26 cellular contexts compared by ENCODE assay signal in genomic region chr17:40511667-40512221, GRCh38. TPM values are rescaled to one million over a fixed set of nuclear protein-coding genes. Genes with fewer than 3 reads are reported as not detected.
A peak's percentile ranks its signal among the peaks of the same experiment; 100 is the strongest.
DNase-seq lines count a peak whose midpoint lies in the region; ATAC-seq and TF ChIP-seq lines count a peak whose summit lies in the region.
"Had no signal": no experiment of that assay in that cellular context is flagged by ENCODE, and none has a peak within 500 bp of the region (broad histone marks: within the 10 kb centered on the region; RNA-seq: fewer than 3 reads in every experiment).

No MANE protein-coding gene starts in this region.

- TF ChIP-seq EP300 in suprapubic skin (IDR thresholded peaks at IDR 0.05), result no peak

- 59% methylated on average over 12 of the region's 12 CpGs for WGBS in suprapubic skin
- 74 to 83% methylated on average over 12 of the region's 12 CpGs for WGBS in thyroid gland, 2 donors

- no peak for TF ChIP-seq POLR2A in suprapubic skin (IDR thresholded peaks at IDR 0.05)
- no peak for TF ChIP-seq POLR2A in thyroid gland (IDR thresholded peaks at IDR 0.05)

- peak overlapping the region; percentile 42 for H3K9ac ChIP-seq in NT2/D1 (ENCODE audit: insufficient read length, low read depth)

- no peak overlapping the region for H3K4me3 ChIP-seq in NT2/D1 (ENCODE audit: insufficient read length, low read depth)
- H3K4me3 ChIP-seq in brain microvascular endothelial cell (ENCODE audit: low read depth, low read length), result no peak overlapping the region
- H3K4me3 ChIP-seq in suprapubic skin, result no peak overlapping the region
- H3K4me3 ChIP-seq in thyroid gland (replicated peaks in 1 of 3), result no peak overlapping the region
- H3K4me3 ChIP-seq: adrenal gland, cardiac muscle cell, hepatocyte, lung, MG63, pancreas, skin epidermis, transverse colon had no signal

- H3K27ac ChIP-seq in brain microvascular endothelial cell, result peak overlapping the region; percentile 32
- no peak overlapping the region for H3K27ac ChIP-seq in suprapubic skin
- no peak overlapping the region for H3K27ac ChIP-seq in thyroid gland
- H3K27ac ChIP-seq: cardiac muscle cell, hepatocyte, pancreas, transverse colon had no signal

- no peak for ATAC-seq in HG03520 (IDR thresholded peaks at IDR 0.05; ENCODE audit: unreplicated experiment)
- no peak for ATAC-seq in GM18498 (IDR thresholded peaks at IDR 0.05; ENCODE audit: unreplicated experiment)
- ATAC-seq: naive thymus-derived CD4-positive, alpha-beta T cell had no signal

- intact Hi-C loops in thyroid gland (cut with DNase I), result no loop called here

- H3K4me1 ChIP-seq in NT2/D1 (ENCODE audit: insufficient read depth, insufficient read length), result peaks cover 26% of the 10 kb centered on the region
- peaks cover 53% of the 10 kb centered on the region for H3K4me1 ChIP-seq in suprapubic skin
- peaks cover 13 to 26% of the 10 kb centered on the region in 2 donors for H3K4me1 ChIP-seq in thyroid gland
- H3K4me1 ChIP-seq: adrenal gland, pancreas had no signal

- H3K27me3 ChIP-seq in NT2/D1 (ENCODE audit: insufficient read depth, insufficient read length), result no peaks in the 10 kb centered on the region
- no peaks in the 10 kb centered on the region for H3K27me3 ChIP-seq in brain microvascular endothelial cell (replicated peaks)
- no peaks in the 10 kb centered on the region for H3K27me3 ChIP-seq in suprapubic skin
- H3K27me3 ChIP-seq in thyroid gland, result no peaks in the 10 kb centered on the region
- H3K27me3 ChIP-seq: adrenal gland, cardiac muscle cell, hepatocyte, MG63, pancreas, transverse colon had no signal

- H3K36me3 ChIP-seq in NT2/D1 (ENCODE audit: insufficient read depth, insufficient read length, low read length), result no peaks in the 10 kb centered on the region
- no peaks in the 10 kb centered on the region for H3K36me3 ChIP-seq in brain microvascular endothelial cell (replicated peaks)
- no peaks in the 10 kb centered on the region for H3K36me3 ChIP-seq in suprapubic skin
- no peaks in the 10 kb centered on the region for H3K36me3 ChIP-seq in thyroid gland
- H3K36me3 ChIP-seq: adrenal gland, cardiac muscle cell, MG63, pancreas, transverse colon had no signal

- TF ChIP-seq CTCF in brain microvascular endothelial cell (IDR thresholded peaks at IDR 0.05; ENCODE audit: low read depth, low read length, missing control alignments) (no peak), suprapubic skin (IDR thresholded peaks at IDR 0.05) (no peak), thyroid gland (IDR thresholded peaks at IDR 0.05) (no peak)

- no peaks in the 10 kb centered on the region for H3K9me3 ChIP-seq in NT2/D1 (ENCODE audit: insufficient read depth, low read length)
- H3K9me3 ChIP-seq in suprapubic skin, result no peaks in the 10 kb centered on the region
- H3K9me3 ChIP-seq in thyroid gland, result no peaks in the 10 kb centered on the region
- H3K9me3 ChIP-seq: adrenal gland, MG63, pancreas, transverse colon had no signal

- DNase-seq in NT2/D1 (ENCODE audit: low read depth, low spot score) (no peak), brain microvascular endothelial cell (no peak), myocyte (ENCODE audit: low read depth) (peak; percentile 95), suprapubic skin (ENCODE audit: low spot score in 2 of 2) (peak; percentile 59 to 63), thyroid gland (no peak)
- DNase-seq: activated CD4-positive, alpha-beta T cell treated with anti-CD3 and anti-CD28 coated beads, Interleukin-2, amount 50 U/mL, for 1 hour; activated CD8-positive, alpha-beta memory T cell treated with anti-CD3 and anti-CD28 coated beads, Interleukin-2, amount 50 U/mL, for 4 hours; activated gamma-delta T cell treated with Interleukin-2 at 50 U/mL for 16 hours; adrenal gland; COR-L47; MG63; naive thymus-derived CD4-positive, alpha-beta T cell; NCI-H1436 treated with DMSO at 0.1 percent for 48 hours; NCI-H2171 treated with DMSO at 0.1 percent for 48 hours; NCI-H69; pancreas; SHP77 treated with DMSO at 0.1 percent for 48 hours; transverse colon had no signal

- in situ Hi-C loops in brain microvascular endothelial cell (cut with HindIII; ENCODE audit: low pct_ligation_motif_present, low sequenced_read_pairs), result no loop called here

RNA-seq across cellular contexts. Expression of gene TNS4, which starts 10.3 kb away (rescaled TPM):
- total RNA-seq in myocyte, result not detected in 2 replicates
- 0.03 TPM for polyA plus RNA-seq in myocyte (2012)
- total RNA-seq in suprapubic skin, result 1,000 to 10,000 TPM in 2 of 4 donors, 100 to 1,000 TPM in 2; 730 to 1,745 (median 1,078) TPM
- 10 to 100 TPM in 2 of 4 donors, 1 to 10 TPM in 2; 5.4 to 24.7 (median 16.2) TPM for total RNA-seq in thyroid gland
- total RNA-seq: cardiac muscle cell, fibroblast of villous mesenchyme, hepatocyte had no signal
- polyA plus RNA-seq: cardiac muscle cell; naive thymus-derived CD4-positive, alpha-beta T cell; pancreas had no signal

RNA-seq across cellular contexts. Expression of gene CCR7, which starts 53.5 kb away (rescaled TPM):
- total RNA-seq in myocyte (0.05 TPM in 1 of 2 replicates, not detected in the other), suprapubic skin (1 to 10 TPM in 1 of 4 donors, not detected in 3; 1.2 TPM), thyroid gland (1 to 10 TPM in 1 of 4 donors, under 1 TPM in 2, not detected in 1; 0.27 to 1.6 (median 0.93) TPM)
- polyA plus RNA-seq in myocyte (2012), result 1.4 TPM
- total RNA-seq: cardiac muscle cell, Daoy, fibroblast of villous mesenchyme had no signal
- polyA plus RNA-seq: cardiac muscle cell had no signal

Comparison
In these comparisons a context has a peak if more than half of its experiments do, and no peak if none do; other contexts are left out.
1. DNase-seq: peak in myocyte (single experiment) and suprapubic skin (2 of 2); none in NT2/D1 (single experiment), brain microvascular endothelial cell (single experiment) and thyroid gland (0 of 2).
2. RNA of gene TNS4, which starts 10.3 kb away (total RNA-seq): 730 to 1,745 TPM in suprapubic skin; 5.4 to 24.7 TPM in thyroid gland and not detected in myocyte; every median in the first group is over 10 times any median in the second.